Comparison of ENCODE assay signal across 35 cellular contexts in the genomic region with DNA sequence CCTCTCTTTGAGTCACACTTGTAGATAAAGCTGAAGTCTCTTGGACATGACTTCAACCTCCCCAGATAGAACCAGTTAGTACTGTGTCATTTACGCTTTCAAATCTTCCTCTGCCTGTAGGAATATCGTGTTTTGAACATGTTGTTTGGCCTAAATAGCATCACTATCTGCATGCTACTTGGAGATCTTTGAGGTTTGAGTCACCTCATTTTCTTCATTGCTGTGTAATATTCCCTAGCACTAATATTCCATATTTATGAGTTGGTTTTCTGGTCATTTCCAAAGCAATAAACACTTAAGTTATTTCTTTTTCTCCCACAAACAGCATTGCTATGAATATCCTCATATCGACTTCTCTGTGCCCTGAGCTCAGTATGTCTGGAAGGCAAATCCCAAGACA.
DNase-seq lines count a peak whose midpoint lies in the region; ATAC-seq, FAIRE-seq and TF ChIP-seq lines count a peak whose summit lies in the region.
"Had no signal": no experiment of that assay in that cellular context is flagged by ENCODE, and none has a peak within 500 bp of the region (broad histone marks: within the 10 kb centered on the region; RNA-seq: fewer than 3 reads in every experiment).

No MANE protein-coding gene starts in this region.

- ATAC-seq in K562: no peak
- ATAC-seq: A549; CD8-positive, alpha-beta T cell had no signal

- no peaks in the 10 kb centered on the region for H3K9me1 ChIP-seq in K562 (ENCODE audit: control insufficient read depth, insufficient read depth, low read length)

- H3K27ac ChIP-seq in HEK293 (ENCODE audit: extremely low read depth, low read depth, low read length) (no peak overlapping the region), K562 (ENCODE audit: extremely low read depth, low read depth, low read length) (no peak overlapping the region), ascending aorta (no peak overlapping the region)
- H3K27ac ChIP-seq: 22Rv1; A549; BLaER1; BLaER1 treated with 17β-estradiol and CSF1 and Interleukin-3, amounts not matched to agents 10 nM and 100 nM; C4-2B had no signal

- no peaks in the 10 kb centered on the region for H3K27me3 Mint-ChIP-seq in mesothelial cell of epicardium (ENCODE audit: low read depth)

- H4K20me1 ChIP-seq in K562 (replicated peaks; ENCODE audit: control insufficient read depth, insufficient read depth, low read length): peaks cover 6% of the 10 kb centered on the region; the same call in 1 of the 2 replicates
- H4K20me1 ChIP-seq: BLaER1 had no signal

- no peak for TF ChIP-seq EP300 in K562 (IDR thresholded peaks at IDR 0.05; ENCODE audit: low read length)

- no peaks in the 10 kb centered on the region for H3K9me3 Mint-ChIP-seq in mesothelial cell of epicardium
- H3K9me3 Mint-ChIP-seq: CD14-positive monocyte; CD4-positive, alpha-beta memory T cell; CD4-positive, alpha-beta T cell; CD4-positive, CD25-positive, alpha-beta regulatory T cell; CD8-positive, alpha-beta memory T cell; CD8-positive, alpha-beta T cell had no signal

- no peak for TF ChIP-seq RAD21 in K562 (CRISPR knock-in tag; conservative IDR thresholded peaks at IDR 0.05 in 1 of 2, IDR thresholded peaks at IDR 0.05 in 1 of 2)

- peak; percentile 26 for FAIRE-seq in K562 (lab: Jason Lieb, UNC)
- FAIRE-seq: A204.1, A549, D721Med had no signal

- no peak for TF ChIP-seq CTCF in HEK293 (tag by site-specific recombination; IDR thresholded peaks at IDR 0.05)
- TF ChIP-seq CTCF in K562 (IDR thresholded peaks at IDR 0.05 in 2 of 3, conservative IDR thresholded peaks at IDR 0.05 in 1 of 3; ENCODE audit: insufficient read depth in 2 of 3, low read depth in 1 of 3, low read length in 3 of 3): no peak
- TF ChIP-seq CTCF in mesothelial cell of epicardium (IDR thresholded peaks at IDR 0.05; ENCODE audit: unreplicated experiment): no peak
- no peak for TF ChIP-seq CTCF in ascending aorta (IDR thresholded peaks at IDR 0.05)

- H3K4me1 Mint-ChIP-seq in mesothelial cell of epicardium: peaks cover 55% of the 10 kb centered on the region

- POLR2A ChIA-PET in HEK293 (lab: Yijun Ruan, JAX) (no interaction called here), K562 (lab: Yijun Ruan, JAX) (no interaction called here)

- in situ Hi-C loops in K562 (cut with MboI): no loop called here

- 82% methylated on average over 3 of the region's 3 CpGs for WGBS in K562 (ENCODE audit: insufficient coverage, low coverage, missing lambda C conversion rate)

- H3K4me3 ChIP-seq in HEK293 (ENCODE audit: low read depth, low read length) (no peak overlapping the region), K562 (no peak overlapping the region), ascending aorta (no peak overlapping the region)
- H3K4me3 ChIP-seq: A549; BLaER1; BLaER1 treated with 17β-estradiol and CSF1 and Interleukin-3, amounts not matched to agents 10 nM and 100 nM had no signal

- H3K4me3 Mint-ChIP-seq in mesothelial cell of epicardium: no peak overlapping the region
- H3K4me3 Mint-ChIP-seq: B cell; CD14-positive monocyte; CD4-positive, alpha-beta memory T cell; CD4-positive, alpha-beta T cell; CD4-positive, CD25-positive, alpha-beta regulatory T cell; CD8-positive, alpha-beta memory T cell; CD8-positive, alpha-beta T cell had no signal

- DNase-seq in K562 (ENCODE audit: extremely low read depth in 1 of 4, low spot score in 3 of 4) (no peak), mesothelial cell of epicardium (ENCODE audit: low spot score in 2 of 2, unreplicated experiment in 2 of 2) (no peak), iPS-NIHi11 (ENCODE audit: low spot score) (no peak), ascending aorta (ENCODE audit: low spot score in 2 of 2) (no peak), NCI-H1105 (lab: John Stamatoyannopoulos, UW) (no peak)
- DNase-seq: 8988T; ACHN; AML-193; BE2C; C1 segment of cervical spinal cord; Caco-2; Calu3; CD4-positive, alpha-beta memory T cell; CD4-positive, alpha-beta T cell; CD4-positive, CD25-positive, alpha-beta regulatory T cell; CD8-positive, alpha-beta memory T cell; CD8-positive, alpha-beta T cell; COR-L47; DMS 273 treated with DMSO at 0.1 percent for 48 hours; DMS153; DMS53; DMS79; DMS79 treated with DMSO at 0.1 percent for 48 hours; DND-41; EL had no signal

- H3K27me3 ChIP-seq in K562 (ENCODE audit: control insufficient read depth in 2 of 2, insufficient read depth in 2 of 2, low read length in 2 of 2) (no peaks in the 10 kb centered on the region), ascending aorta (no peaks in the 10 kb centered on the region)
- H3K27me3 ChIP-seq: BE2C; BLaER1; BLaER1 treated with 17β-estradiol and CSF1 and Interleukin-3, amounts not matched to agents 10 nM and 100 nM had no signal

- TF ChIP-seq POLR2A in K562 (conservative IDR thresholded peaks at IDR 0.05): no peak

- CTCF ChIA-PET in HEK293 (lab: Yijun Ruan, JAX) (no interaction called here), K562 (lab: Yijun Ruan, JAX; ENCODE audit: low intra/inter-chr PET ratio) (no interaction called here)

- H3K9me3 ChIP-seq in HEK293 (ENCODE audit: control insufficient read depth, insufficient read depth, low read depth, low read length): no peaks in the 10 kb centered on the region
- no peaks in the 10 kb centered on the region for H3K9me3 ChIP-seq in K562 (replicated peaks; ENCODE audit: control insufficient read depth, insufficient read depth, low read depth, low read length)
- no peaks in the 10 kb centered on the region for H3K9me3 ChIP-seq in ascending aorta
- H3K9me3 ChIP-seq: A549; BE2C; BLaER1; BLaER1 treated with 17β-estradiol and CSF1 and Interleukin-3, amounts not matched to agents 10 nM and 100 nM; Caco-2 had no signal

- H3K36me3 Mint-ChIP-seq in mesothelial cell of epicardium: peaks cover 5% of the 10 kb centered on the region
- H3K36me3 Mint-ChIP-seq: CD14-positive monocyte; CD4-positive, alpha-beta memory T cell; CD4-positive, CD25-positive, alpha-beta regulatory T cell; CD8-positive, alpha-beta memory T cell; CD8-positive, alpha-beta T cell had no signal

- H3K36me3 ChIP-seq in HEK293 (ENCODE audit: control insufficient read depth in 2 of 2, insufficient read depth in 1 of 2, low read length in 2 of 2): no peaks in the 10 kb centered on the region
- H3K36me3 ChIP-seq in K562 (ENCODE audit: control insufficient read depth, insufficient read depth, low read length): peaks cover 9% of the 10 kb centered on the region
- no peaks in the 10 kb centered on the region for H3K36me3 ChIP-seq in ascending aorta
- H3K36me3 ChIP-seq: BE2C; BLaER1; BLaER1 treated with 17β-estradiol and CSF1 and Interleukin-3, amounts not matched to agents 10 nM and 100 nM had no signal

- H3K4me1 ChIP-seq in HEK293 (ENCODE audit: control insufficient read depth, insufficient read depth, low read length) (no peaks in the 10 kb centered on the region), K562 (replicated peaks in 1 of 2; ENCODE audit: control insufficient read depth in 2 of 2, insufficient read depth in 2 of 2, low read length in 2 of 2) (peaks cover 0 to 12% of the 10 kb centered on the region in 2 experiments; a peak in 4 of 5 replicates), ascending aorta (no peaks in the 10 kb centered on the region)
- H3K4me1 ChIP-seq: A549, Caco-2 had no signal

- no TSS peak for BruUV-seq in K562 (replicated peaks; lab: Mats Ljungman, UMichigan)

- peaks cover 34% of the 10 kb centered on the region for H3K79me2 ChIP-seq in K562 (ENCODE audit: control insufficient read depth, insufficient read depth, low read length)

- H3K9ac ChIP-seq in K562 (ENCODE audit: insufficient read depth in 1 of 2, low read depth in 2 of 2, low read length in 2 of 2): no peak overlapping the region
- H3K9ac ChIP-seq: BLaER1; BLaER1 treated with 17β-estradiol and CSF1 and Interleukin-3, amounts not matched to agents 10 nM and 100 nM had no signal

- H3K4me2 ChIP-seq in K562 (ENCODE audit: insufficient read depth, low read length): no peak overlapping the region
- H3K4me2 ChIP-seq: A549, BLaER1 had no signal

- no peak overlapping the region for H2AFZ ChIP-seq in K562 (ENCODE audit: low read depth, low read length)

- intact Hi-C loops in K562 (cut with micrococcal nuclease) (no loop called here), ascending aorta (cut with DNase I) (no loop called here)

- H3K27ac Mint-ChIP-seq in mesothelial cell of epicardium: peak overlapping the region; percentile 94
- H3K27ac Mint-ChIP-seq: B cell; CD14-positive monocyte; CD4-positive, alpha-beta memory T cell; CD4-positive, alpha-beta T cell; CD4-positive, CD25-positive, alpha-beta regulatory T cell; CD8-positive, alpha-beta T cell had no signal

TF ChIP-seq in HEK293, 187 proteins besides CTCF, POLR2A, EP300 and RAD21:
- TF ChIP-seq KLF10 (tag by site-specific recombination; IDR thresholded peaks at IDR 0.05) (no peak), ZNF146 (tag by site-specific recombination; IDR thresholded peaks at IDR 0.05) (peak; percentile 66; the same call in 1 of the 2 replicates)
TF ChIP-seq in HEK293: peak in this region for 1.

TF ChIP-seq in K562, 482 proteins besides CTCF, POLR2A, EP300 and RAD21:
- TF ChIP-seq CHD4 (IDR thresholded peaks at IDR 0.05; ENCODE audit: insufficient read depth, insufficient replicate concordance, low read depth, low read length, poor library complexity, severe bottlenecking): no peak
- peak; percentile 81 for TF ChIP-seq ZNF146 (CRISPR knock-in tag; IDR thresholded peaks at IDR 0.05; ENCODE audit: unreplicated experiment)
